ENCODE assay signal across 26 cellular contexts in genomic region chr3:13148126-13148525, GRCh38.
DNase-seq lines count a peak whose midpoint lies in the region; ATAC-seq and TF ChIP-seq lines count a peak whose summit lies in the region.
"Had no signal": no experiment of that assay in that cellular context is flagged by ENCODE, and none has a peak within 500 bp of the region (broad histone marks: within the 10 kb centered on the region; RNA-seq: fewer than 3 reads in every experiment).

No MANE protein-coding gene starts in this region.

- H3K9me3 ChIP-seq in sigmoid colon: no peaks in the 10 kb centered on the region
- H3K9me3 ChIP-seq: HAP-1 had no signal

- H3K9me3 Mint-ChIP-seq in activated CD4-positive, alpha-beta T cell treated with anti-CD3 and anti-CD28 coated beads, Interleukin-2, amount 10 ng/mL, durations not matched to agents 7 days and 5 days: no peaks in the 10 kb centered on the region
- H3K9me3 Mint-ChIP-seq in IgD-negative memory B cell: peaks cover 0 to 4% (median 0%) of the 10 kb centered on the region in 3 donors
- H3K9me3 Mint-ChIP-seq: CD4-positive, alpha-beta T cell; GM23338; HFFc6 had no signal

- peaks cover 12% of the 10 kb centered on the region for H3K4me1 Mint-ChIP-seq in activated CD4-positive, alpha-beta T cell treated with anti-CD3 and anti-CD28 coated beads, Interleukin-2, amount 10 ng/mL, durations not matched to agents 7 days and 5 days
- H3K4me1 Mint-ChIP-seq in IgD-negative memory B cell: peaks cover 1 to 5% (median 3%) of the 10 kb centered on the region in 3 donors

- no peak for TF ChIP-seq CTCF in coronary artery (IDR thresholded peaks at IDR 0.05)
- no peak for TF ChIP-seq CTCF in sigmoid colon (IDR thresholded peaks at IDR 0.05)

- peaks cover 0 to 12% (median 0%) of the 10 kb centered on the region in 3 donors for H3K27me3 ChIP-seq in sigmoid colon
- H3K27me3 ChIP-seq: BLaER1 treated with 17β-estradiol and CSF1 and Interleukin-3, amounts not matched to agents 10 nM and 100 nM had no signal

- H3K4me1 ChIP-seq in sigmoid colon: no peaks in the 10 kb centered on the region
- H3K4me1 ChIP-seq: HAP-1 had no signal

- no peak for ATAC-seq in GM18858 (IDR thresholded peaks at IDR 0.05; ENCODE audit: unreplicated experiment)

- intact Hi-C loops in sigmoid colon (cut with DNase I): no loop called here

- TF ChIP-seq POLR2A in sigmoid colon (IDR thresholded peaks at IDR 0.05): no peak

- H3K27me3 Mint-ChIP-seq in activated CD4-positive, alpha-beta T cell treated with anti-CD3 and anti-CD28 coated beads, Interleukin-2, amount 10 ng/mL, durations not matched to agents 7 days and 5 days: no peaks in the 10 kb centered on the region
- H3K27me3 Mint-ChIP-seq in IgD-negative memory B cell: peaks cover 7% of the 10 kb centered on the region
- H3K27me3 Mint-ChIP-seq: CD4-positive, alpha-beta T cell had no signal

- no peak overlapping the region for H3K4me3 ChIP-seq in coronary artery
- H3K4me3 ChIP-seq in sigmoid colon: no peak overlapping the region
- H3K4me3 ChIP-seq: BLaER1 treated with 17β-estradiol and CSF1 and Interleukin-3, amounts not matched to agents 10 nM and 100 nM; GM23338; HAP-1 had no signal

- H3K27ac Mint-ChIP-seq in activated CD4-positive, alpha-beta T cell treated with anti-CD3 and anti-CD28 coated beads, Interleukin-2, amount 10 ng/mL, durations not matched to agents 7 days and 5 days: peak overlapping the region; percentile 60
- H3K27ac Mint-ChIP-seq in IgD-negative memory B cell: peak overlapping the region in 2 of 3 donors; percentile 23 to 73
- H3K27ac Mint-ChIP-seq: CD4-positive, alpha-beta T cell; GM23338; HFFc6 had no signal

- H3K36me3 Mint-ChIP-seq in activated CD4-positive, alpha-beta T cell treated with anti-CD3 and anti-CD28 coated beads, Interleukin-2, amount 10 ng/mL, durations not matched to agents 7 days and 5 days (ENCODE audit: low read depth): peaks cover 4% of the 10 kb centered on the region
- peaks cover 3% of the 10 kb centered on the region for H3K36me3 Mint-ChIP-seq in IgD-negative memory B cell

- 78 to 91% methylated on average over 8 of the region's 8 CpGs for WGBS in sigmoid colon, 2 donors

- TF ChIP-seq EP300 in sigmoid colon (IDR thresholded peaks at IDR 0.05): no peak

- POLR2A ChIA-PET in activated CD4-positive, alpha-beta T cell treated with anti-CD3 and anti-CD28 coated beads, Interleukin-2, amount 10 ng/mL, durations not matched to agents 7 days and 5 days (lab: Charles Lee): no interaction called here

- CTCF ChIA-PET in activated CD4-positive, alpha-beta T cell treated with anti-CD3 and anti-CD28 coated beads, Interleukin-2, amount 10 ng/mL, durations not matched to agents 7 days and 5 days (lab: Charles Lee): no interaction called here

- no peak overlapping the region for H3K4me3 Mint-ChIP-seq in activated CD4-positive, alpha-beta T cell treated with anti-CD3 and anti-CD28 coated beads, Interleukin-2, amount 10 ng/mL, durations not matched to agents 7 days and 5 days
- H3K4me3 Mint-ChIP-seq in IgD-negative memory B cell: no peak overlapping the region
- H3K4me3 Mint-ChIP-seq: CD4-positive, alpha-beta T cell; GM23338; HFFc6 had no signal

- H3K27ac ChIP-seq in coronary artery: no peak overlapping the region
- no peak overlapping the region for H3K27ac ChIP-seq in sigmoid colon
- H3K27ac ChIP-seq: BLaER1 treated with 17β-estradiol and CSF1 and Interleukin-3, amounts not matched to agents 10 nM and 100 nM had no signal

- DNase-seq in activated CD4-positive, alpha-beta T cell treated with anti-CD3 and anti-CD28 coated beads, Interleukin-2, amount 10 ng/mL, durations not matched to agents 7 days and 5 days: no peak
- DNase-seq in activated CD4-positive, alpha-beta T cell treated with anti-CD3 and anti-CD28 coated beads, Interleukin-2, amount 50 U/mL, for 48 hours: no peak
- peak; percentile 9 for DNase-seq in coronary artery (ENCODE audit: low spot score)
- DNase-seq in sigmoid colon: peak; percentile 20
- DNase-seq in A172 (ENCODE audit: low spot score): no peak
- no peak for DNase-seq in stimulated activated CD4-positive, alpha-beta T cell treated with anti-CD3 and anti-CD28 coated beads, Interleukin-2, amount 100 ng/mL, for 48 hours
- DNase-seq: 8988T, COR-L47, DMS53, HFFc6, KBM-7, MV-4-11, NCI-H1105, NCI-H146, NCI-H1930, NCI-H2107, NCI-H446, NCI-H524 treated with DMSO at 0.1 percent for 48 hours, NCI-H774, SIG-M5 had no signal

- H3K36me3 ChIP-seq in sigmoid colon: no peaks in the 10 kb centered on the region
- H3K36me3 ChIP-seq: BLaER1 treated with 17β-estradiol and CSF1 and Interleukin-3, amounts not matched to agents 10 nM and 100 nM; HAP-1 had no signal

Comparison
In these comparisons a context has a peak if more than half of its experiments do, and no peak if none do; other contexts are left out.
1. DNase-seq: peak in coronary artery (single experiment) and sigmoid colon (single experiment); none in activated CD4-positive, alpha-beta T cell treated with anti-CD3 and anti-CD28 coated beads, Interleukin-2, amount 10 ng/mL, durations not matched to agents 7 days and 5 days (single experiment), activated CD4-positive, alpha-beta T cell treated with anti-CD3 and anti-CD28 coated beads, Interleukin-2, amount 50 U/mL, for 48 hours (0 of 2), A172 (single experiment) and stimulated activated CD4-positive, alpha-beta T cell treated with anti-CD3 and anti-CD28 coated beads, Interleukin-2, amount 100 ng/mL, for 48 hours (0 of 2).